11 cellular contexts compared by ENCODE assay signal in the genomic region with DNA sequence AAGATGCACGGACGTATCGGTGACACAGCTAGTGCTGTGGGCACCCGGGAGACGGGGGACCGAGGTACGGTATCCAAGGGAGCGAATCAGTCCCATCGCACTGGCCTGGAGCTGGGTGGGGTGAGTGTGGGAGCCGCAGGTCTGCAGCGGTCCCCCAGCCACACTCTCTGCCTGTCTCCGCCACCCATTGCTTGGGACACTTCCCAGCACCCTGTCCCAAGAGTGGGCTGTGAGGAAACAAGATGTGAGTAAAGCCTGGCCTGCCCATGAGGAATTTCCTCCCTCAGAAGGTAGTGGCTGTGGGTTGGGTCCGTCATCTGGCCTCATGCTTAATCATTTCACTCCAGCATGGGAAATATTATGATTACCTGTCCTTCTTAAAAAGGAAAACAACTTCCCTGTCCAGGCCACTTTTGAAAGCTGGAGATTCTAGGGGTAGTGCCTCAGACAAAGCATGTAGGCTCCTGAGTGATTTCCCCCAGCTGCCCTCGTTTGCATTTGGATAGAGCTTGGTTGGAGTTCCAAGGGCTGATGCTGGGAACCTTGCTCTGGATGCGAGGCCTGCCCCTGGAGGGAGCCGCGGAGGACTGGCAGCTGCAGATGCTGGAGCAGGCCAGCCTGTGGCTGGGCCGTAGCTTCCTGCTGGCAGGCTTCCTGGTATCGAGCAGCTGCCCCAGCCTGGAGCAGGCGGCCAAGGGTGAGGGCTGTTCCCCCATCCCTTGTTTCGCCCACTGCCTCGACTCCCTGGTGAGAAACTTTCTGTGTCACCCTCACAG. TPM values are rescaled to one million over a fixed set of nuclear protein-coding genes. Genes with fewer than 3 reads are reported as not detected.
DNase-seq lines count a peak whose midpoint lies in the region; ATAC-seq and TF ChIP-seq lines count a peak whose summit lies in the region.
"Had no signal": no experiment of that assay in that cellular context is flagged by ENCODE, and none has a peak within 500 bp of the region (broad histone marks: within the 10 kb centered on the region; RNA-seq: fewer than 3 reads in every experiment).

No MANE protein-coding gene starts in this region.

- H3K9me3 Mint-ChIP-seq in naive thymus-derived CD8-positive, alpha-beta T cell: no peaks in the 10 kb centered on the region

- intact Hi-C loops in mucosa of descending colon (cut with DNase I, micrococcal nuclease): no loop called here

- H3K4me3 ChIP-seq in NT2/D1 (ENCODE audit: insufficient read length, low read depth) (no peak overlapping the region), mucosa of descending colon (no peak overlapping the region)
- H3K4me3 ChIP-seq: esophagus muscularis mucosa had no signal

- H3K27me3 ChIP-seq in NT2/D1 (ENCODE audit: insufficient read depth, insufficient read length): no peaks in the 10 kb centered on the region
- H3K27me3 ChIP-seq: esophagus muscularis mucosa had no signal

- ATAC-seq in mucosa of descending colon: peak; percentile 44
- ATAC-seq in naive thymus-derived CD8-positive, alpha-beta T cell: no peak
- ATAC-seq: activated CD4-positive, alpha-beta T cell treated with anti-CD3 and anti-CD28 coated beads for 36 hours had no signal

- no peak overlapping the region for H3K4me3 Mint-ChIP-seq in naive thymus-derived CD8-positive, alpha-beta T cell
- H3K4me3 Mint-ChIP-seq: activated CD4-positive, alpha-beta T cell treated with anti-CD3 and anti-CD28 coated beads for 36 hours had no signal

- peaks cover 10 to 60% (median 12%) of the 10 kb centered on the region in 3 donors for H3K36me3 Mint-ChIP-seq in naive thymus-derived CD8-positive, alpha-beta T cell

- H3K4me1 Mint-ChIP-seq in naive thymus-derived CD8-positive, alpha-beta T cell: peaks cover 11 to 23% (median 19%) of the 10 kb centered on the region in 4 donors

- H3K36me3 ChIP-seq in NT2/D1 (ENCODE audit: insufficient read depth, insufficient read length, low read length) (peaks cover 69% of the 10 kb centered on the region), mucosa of descending colon (ENCODE audit: low read depth) (no peaks in the 10 kb centered on the region)

- peak; percentile 90 for DNase-seq in NT2/D1 (ENCODE audit: low read depth, low spot score)
- DNase-seq in mucosa of descending colon: no peak
- no peak for DNase-seq in naive thymus-derived CD8-positive, alpha-beta T cell
- DNase-seq in HuH-7.5 (ENCODE audit: low spot score): no peak
- DNase-seq: activated CD4-positive, alpha-beta T cell treated with anti-CD3 and anti-CD28 coated beads for 36 hours; activated gamma-delta T cell; GDM1; left cardiac atrium; NCI-H1417 treated with DMSO at 0.1 percent for 48 hours; stimulated activated CD4-positive, alpha-beta T cell treated with anti-CD3 and anti-CD28 coated beads, Interleukin-4, amount 100 ng/mL, for 24 hours had no signal

- no peaks in the 10 kb centered on the region for H3K27me3 Mint-ChIP-seq in naive thymus-derived CD8-positive, alpha-beta T cell
- H3K27me3 Mint-ChIP-seq: activated CD4-positive, alpha-beta T cell treated with anti-CD3 and anti-CD28 coated beads for 36 hours had no signal

- H3K4me1 ChIP-seq in NT2/D1 (ENCODE audit: insufficient read depth, insufficient read length): peaks cover 26% of the 10 kb centered on the region
- H3K4me1 ChIP-seq in mucosa of descending colon (ENCODE audit: low read depth): no peaks in the 10 kb centered on the region

- peak overlapping the region; percentile 42 for H3K9ac ChIP-seq in NT2/D1 (ENCODE audit: insufficient read length, low read depth)

- POLR2A ChIA-PET in naive thymus-derived CD8-positive, alpha-beta T cell (lab: Charles Lee): interaction anchor here (0.6 kb wide), 1 partner anchor 1163 kb away, joined by 3 read pairs; no protein-coding TSS in a partner anchor

- H3K9me3 ChIP-seq in NT2/D1 (ENCODE audit: insufficient read depth, low read length): no peaks in the 10 kb centered on the region
- H3K9me3 ChIP-seq in mucosa of descending colon: no peaks in the 10 kb centered on the region
- H3K9me3 ChIP-seq: esophagus muscularis mucosa had no signal

- no peak overlapping the region for H3K27ac Mint-ChIP-seq in naive thymus-derived CD8-positive, alpha-beta T cell
- H3K27ac Mint-ChIP-seq: activated CD4-positive, alpha-beta T cell treated with anti-CD3 and anti-CD28 coated beads for 36 hours had no signal

- no peak for TF ChIP-seq CTCF in mucosa of descending colon (IDR thresholded peaks at IDR 0.05)

RNA-seq across cellular contexts. Expression of gene ACTR3C, which starts 6.2 kb away (rescaled TPM):
- total RNA-seq in mucosa of descending colon: 10 to 100 TPM; 29.9 to 53.0 (median 30.2) TPM
- 10 to 100 TPM in 1 of 2 experiments, 1 to 10 TPM in 1; 9.8 to 12.8 TPM for total RNA-seq in naive thymus-derived CD8-positive, alpha-beta T cell
- polyA plus RNA-seq in naive thymus-derived CD8-positive, alpha-beta T cell: 1 to 10 TPM; 2.1 to 4.6 (median 3.5) TPM

RNA-seq across cellular contexts. Expression of gene LRRC61, which starts 6.4 kb away (rescaled TPM):
- total RNA-seq in mucosa of descending colon: 10 to 100 TPM; 11.8 to 14.5 (median 14.5) TPM
- total RNA-seq in naive thymus-derived CD8-positive, alpha-beta T cell: 10 to 100 TPM; 13.8 to 16.0 TPM
- polyA plus RNA-seq in naive thymus-derived CD8-positive, alpha-beta T cell: 10 to 100 TPM; 17.8 to 34.3 (median 33.5) TPM

RNA-seq across cellular contexts. Expression of gene RARRES2, which starts 11.9 kb away (rescaled TPM):
- total RNA-seq in mucosa of descending colon: 100 to 1,000 TPM in 1 of 3 donors, 10 to 100 TPM in 2; 82.6 to 202 (median 98.9) TPM
- under 1 TPM in 1 of 2 experiments, not detected in 1; 0.29 TPM for total RNA-seq in naive thymus-derived CD8-positive, alpha-beta T cell
- polyA plus RNA-seq in naive thymus-derived CD8-positive, alpha-beta T cell: not detected
- total RNA-seq: activated CD4-positive, alpha-beta T cell treated with anti-CD3 and anti-CD28 coated beads for 36 hours had no signal

RNA-seq across cellular contexts. Expression of gene REPIN1, which starts 39.1 kb away (rescaled TPM):
- 100 to 1,000 TPM; 151 to 228 (median 202) TPM for total RNA-seq in mucosa of descending colon
- 100 to 1,000 TPM; 104 to 108 TPM for total RNA-seq in naive thymus-derived CD8-positive, alpha-beta T cell
- polyA plus RNA-seq in naive thymus-derived CD8-positive, alpha-beta T cell: 10 to 100 TPM; 39.8 to 73.0 (median 49.8) TPM

RNA-seq across cellular contexts. Expression of gene ZNF775, which starts 49.6 kb away (rescaled TPM):
- total RNA-seq in mucosa of descending colon: 10 to 100 TPM; 10.9 to 11.8 (median 11.3) TPM
- 1 to 10 TPM; 5.6 to 5.9 TPM for total RNA-seq in naive thymus-derived CD8-positive, alpha-beta T cell
- 1 to 10 TPM; 1.5 to 7.6 (median 3.1) TPM for polyA plus RNA-seq in naive thymus-derived CD8-positive, alpha-beta T cell

Comparison
In these comparisons a context has a peak if more than half of its experiments do, and no peak if none do; other contexts are left out.
1. RNA of gene RARRES2, which starts 11.9 kb away (total RNA-seq): 82.6 to 202 TPM in mucosa of descending colon; 0.29 TPM in naive thymus-derived CD8-positive, alpha-beta T cell; every median in the first group is over 10 times any median in the second.